In the genomic region with DNA sequence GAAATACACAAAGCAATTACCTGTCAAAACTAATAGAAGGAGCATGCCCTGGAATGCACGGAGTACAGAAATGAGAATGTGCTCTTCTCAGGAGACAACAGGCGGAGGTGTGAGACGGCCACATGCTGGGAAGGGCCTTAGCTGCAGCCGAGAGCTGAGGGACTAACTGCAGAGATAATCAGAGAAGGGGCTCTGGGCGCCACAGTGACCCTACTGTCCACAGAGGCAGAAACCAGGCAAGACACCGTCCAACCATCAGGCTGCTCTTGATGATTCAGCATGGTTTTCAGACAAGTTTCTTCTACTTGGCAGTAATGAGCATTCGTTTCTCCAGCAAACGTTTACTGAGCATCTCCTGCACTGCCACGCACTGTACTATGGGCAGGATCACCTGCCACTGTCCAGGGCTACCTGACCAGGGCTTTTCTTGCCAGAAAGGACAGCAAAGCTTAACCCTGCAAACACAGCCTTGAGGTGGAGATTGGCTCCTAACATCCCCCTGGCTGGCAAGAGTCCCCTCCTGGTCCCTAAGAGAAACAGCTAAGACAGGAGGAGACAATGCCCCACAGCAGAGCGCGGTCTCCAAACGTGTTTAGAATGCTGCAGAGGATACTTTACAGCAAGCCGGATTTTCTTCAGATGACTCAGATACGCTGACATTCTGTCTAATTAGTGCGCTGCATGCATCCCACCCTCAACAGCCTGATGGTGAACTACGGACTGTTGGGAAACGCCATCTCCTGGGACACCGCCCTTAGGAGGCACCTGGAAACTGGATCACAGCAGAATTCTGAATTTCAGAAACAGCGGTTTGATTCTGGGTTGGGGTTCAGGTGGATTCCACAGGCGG, we compare ENCODE assay signal across 18 cellular contexts. TPM values are rescaled to one million over a fixed set of nuclear protein-coding genes. Genes with fewer than 3 reads are reported as not detected.
DNase-seq lines count a peak whose midpoint lies in the region; ATAC-seq, FAIRE-seq and TF ChIP-seq lines count a peak whose summit lies in the region.
"Had no signal": no experiment of that assay in that cellular context is flagged by ENCODE, and none has a peak within 500 bp of the region (broad histone marks: within the 10 kb centered on the region; RNA-seq: fewer than 3 reads in every experiment).

No MANE protein-coding gene starts in this region.

- H3K4me2 ChIP-seq in K562 (ENCODE audit: insufficient read depth, low read length) = no peak overlapping the region
- no peak overlapping the region for H3K4me2 ChIP-seq in smooth muscle cell
- H3K4me2 ChIP-seq: PC-9 had no signal

- TF ChIP-seq EP300 in K562 (IDR thresholded peaks at IDR 0.05; ENCODE audit: low read length) = no peak

- TF ChIP-seq RAD21 in K562 (CRISPR knock-in tag; conservative IDR thresholded peaks at IDR 0.05 in 1 of 2, IDR thresholded peaks at IDR 0.05 in 1 of 2) = no peak

- H3K9ac ChIP-seq in K562 (ENCODE audit: insufficient read depth in 1 of 2, low read depth in 2 of 2, low read length in 2 of 2) (no peak overlapping the region), smooth muscle cell (ENCODE audit: low read depth) (no peak overlapping the region)

- no peaks in the 10 kb centered on the region for H3K4me1 ChIP-seq in K562 (replicated peaks in 1 of 2; ENCODE audit: control insufficient read depth in 2 of 2, insufficient read depth in 2 of 2, low read length in 2 of 2)
- H3K4me1 ChIP-seq in smooth muscle cell (ENCODE audit: low read depth) = no peaks in the 10 kb centered on the region
- H3K4me1 ChIP-seq: Caco-2, HAP-1 had no signal

- H3K27me3 ChIP-seq in K562 (ENCODE audit: control insufficient read depth in 2 of 2, insufficient read depth in 2 of 2, low read length in 2 of 2) = peaks cover 26 to 55% of the 10 kb centered on the region in 2 experiments; a peak in 4 of 5 replicates
- no peaks in the 10 kb centered on the region for H3K27me3 ChIP-seq in smooth muscle cell (ENCODE audit: low read depth)

- H3F3A ChIP-seq in smooth muscle cell (ENCODE audit: low read depth) = no peaks in the 10 kb centered on the region

- in situ Hi-C loops in K562 (cut with MboI) = no loop called here

- DNase-seq in activated T-cell treated with anti-CD3 and anti-CD28 coated beads, Interleukin-2, amount 50 U/mL, for 24 hours = peak; percentile 16
- DNase-seq in activated T-cell treated with anti-CD3 and anti-CD28 coated beads, Interleukin-2, amount 50 U/mL, for 48 hours = no peak
- DNase-seq in Daoy (ENCODE audit: low read depth) (peak; percentile 63), K562 (ENCODE audit: extremely low read depth in 1 of 4, low spot score in 3 of 4) (no peak), omental fat pad (ENCODE audit: low spot score) (peak; percentile 8), smooth muscle cell (lab: John Stamatoyannopoulos, UW; ENCODE audit: unreplicated experiment) (no peak)
- no peak for DNase-seq in effector memory CD8-positive, alpha-beta T cell
- DNase-seq: Caco-2, DMS53, Kasumi-1, NCI-H187, NCI-H69, PC-9 had no signal

- no peak for TF ChIP-seq POLR2A in K562 (conservative IDR thresholded peaks at IDR 0.05)

- intact Hi-C loops in K562 (cut with micrococcal nuclease) = no loop called here

- no peaks in the 10 kb centered on the region for H3K36me3 Mint-ChIP-seq in activated T-cell treated with anti-CD3 and anti-CD28 coated beads, Interleukin-2, amount 50 U/mL, for 24 hours (ENCODE audit: low read depth)
- no peaks in the 10 kb centered on the region for H3K36me3 Mint-ChIP-seq in effector memory CD8-positive, alpha-beta T cell (ENCODE audit: insufficient read depth)
- H3K36me3 Mint-ChIP-seq: CD14-positive monocyte had no signal

- CTCF ChIA-PET in K562 (lab: Yijun Ruan, JAX; ENCODE audit: low intra/inter-chr PET ratio) = no interaction called here

- H3K9me3 ChIP-seq in K562 (replicated peaks; ENCODE audit: control insufficient read depth, insufficient read depth, low read depth, low read length) (no peaks in the 10 kb centered on the region), smooth muscle cell (replicated peaks; ENCODE audit: low read depth) (no peaks in the 10 kb centered on the region)
- H3K9me3 ChIP-seq: Caco-2, HAP-1 had no signal

- no peak overlapping the region for H2AFZ ChIP-seq in K562 (ENCODE audit: low read depth, low read length)
- no peak overlapping the region for H2AFZ ChIP-seq in smooth muscle cell (ENCODE audit: low read depth)
- H2AFZ ChIP-seq: PC-9 had no signal

- no peaks in the 10 kb centered on the region for H3K9me1 ChIP-seq in K562 (ENCODE audit: control insufficient read depth, insufficient read depth, low read length)

- peaks cover 33% of the 10 kb centered on the region for H3K27me3 Mint-ChIP-seq in activated T-cell treated with anti-CD3 and anti-CD28 coated beads, Interleukin-2, amount 50 U/mL, for 24 hours
- H3K27me3 Mint-ChIP-seq in effector memory CD8-positive, alpha-beta T cell = peaks cover 5 to 28% of the 10 kb centered on the region in 2 donors

- peak; percentile 49 for ATAC-seq in K562
- no peak for ATAC-seq in omental fat pad (ENCODE audit: low FRiP score)
- no peak for ATAC-seq in GM18867 (IDR thresholded peaks at IDR 0.05; ENCODE audit: unreplicated experiment)
- ATAC-seq in effector memory CD8-positive, alpha-beta T cell (replicated peaks) = no peak
- ATAC-seq: GM12878 had no signal

- no peaks in the 10 kb centered on the region for H3K79me2 ChIP-seq in K562 (ENCODE audit: control insufficient read depth, insufficient read depth, low read length)
- no peaks in the 10 kb centered on the region for H3K79me2 ChIP-seq in smooth muscle cell (ENCODE audit: low read depth)

- H3K27ac Mint-ChIP-seq in activated T-cell treated with anti-CD3 and anti-CD28 coated beads, Interleukin-2, amount 50 U/mL, for 24 hours = no peak overlapping the region
- H3K27ac Mint-ChIP-seq in effector memory CD8-positive, alpha-beta T cell = no peak overlapping the region
- H3K27ac Mint-ChIP-seq: CD14-positive monocyte had no signal

- BruUV-seq in K562 (replicated peaks; lab: Mats Ljungman, UMichigan) = no TSS peak

- H3K27ac ChIP-seq in K562 (ENCODE audit: extremely low read depth, low read depth, low read length) = no peak overlapping the region
- H3K27ac ChIP-seq in smooth muscle cell (ENCODE audit: low read depth) = no peak overlapping the region
- H3K27ac ChIP-seq: PC-9 had no signal

- under 1% methylated on average over 20 of the region's 20 CpGs for WGBS in K562 (ENCODE audit: insufficient coverage, low coverage, missing lambda C conversion rate)
- WGBS in smooth muscle cell (ENCODE audit: low lambda C conversion rate) = 73% methylated on average over 20 of the region's 20 CpGs

- POLR2A ChIA-PET in K562 (lab: Yijun Ruan, JAX) = no interaction called here

- H4K20me1 ChIP-seq in K562 (replicated peaks; ENCODE audit: control insufficient read depth, insufficient read depth, low read length) (no peaks in the 10 kb centered on the region; the same call in 1 of the 2 replicates), smooth muscle cell (ENCODE audit: low read depth) (no peaks in the 10 kb centered on the region)

- TF ChIP-seq CTCF in K562 (IDR thresholded peaks at IDR 0.05 in 2 of 3, conservative IDR thresholded peaks at IDR 0.05 in 1 of 3; ENCODE audit: insufficient read depth in 2 of 3, low read depth in 1 of 3, low read length in 3 of 3) (no peak), omental fat pad (IDR thresholded peaks at IDR 0.05) (no peak), smooth muscle cell (IDR thresholded peaks at IDR 0.05; ENCODE audit: borderline replicate concordance, insufficient read depth, poor library complexity, severe bottlenecking) (no peak)

- no peak overlapping the region for H3K4me3 Mint-ChIP-seq in activated T-cell treated with anti-CD3 and anti-CD28 coated beads, Interleukin-2, amount 50 U/mL, for 24 hours
- H3K4me3 Mint-ChIP-seq in effector memory CD8-positive, alpha-beta T cell = no peak overlapping the region
- H3K4me3 Mint-ChIP-seq: CD14-positive monocyte had no signal

- no peak for FAIRE-seq in K562 (lab: Jason Lieb, UNC)
- FAIRE-seq: GM12878 had no signal

- no peaks in the 10 kb centered on the region for H3K4me1 Mint-ChIP-seq in activated T-cell treated with anti-CD3 and anti-CD28 coated beads, Interleukin-2, amount 50 U/mL, for 24 hours (ENCODE audit: low read depth)
- H3K4me1 Mint-ChIP-seq in effector memory CD8-positive, alpha-beta T cell (ENCODE audit: low read depth in 2 of 2) = peaks cover 0 to 1% of the 10 kb centered on the region in 2 donors
- H3K4me1 Mint-ChIP-seq: CD14-positive monocyte had no signal

- no peaks in the 10 kb centered on the region for H3K36me3 ChIP-seq in K562 (ENCODE audit: control insufficient read depth, insufficient read depth, low read length)
- no peaks in the 10 kb centered on the region for H3K36me3 ChIP-seq in smooth muscle cell (ENCODE audit: low read depth)
- H3K36me3 ChIP-seq: HAP-1 had no signal

- H3K4me3 ChIP-seq in K562 (no peak overlapping the region), smooth muscle cell (no peak overlapping the region)
- H3K4me3 ChIP-seq: GM12878, HAP-1, PC-9 had no signal

- H3K9me3 Mint-ChIP-seq in activated T-cell treated with anti-CD3 and anti-CD28 coated beads, Interleukin-2, amount 50 U/mL, for 24 hours = peaks cover 6% of the 10 kb centered on the region
- peaks cover 0 to 4% of the 10 kb centered on the region in 2 donors for H3K9me3 Mint-ChIP-seq in effector memory CD8-positive, alpha-beta T cell

TF ChIP-seq in K562, 482 proteins besides CTCF, POLR2A, EP300 and RAD21 (continues in another document):
- TF ChIP-seq SMAD2 (IDR thresholded peaks at IDR 0.05; ENCODE audit: low read depth, low read length) (no peak), PTRF (tag; IDR thresholded peaks at IDR 0.05) (no peak)

RNA-seq across cellular contexts. Expression of a gene that starts 17.9 kb away (rescaled TPM):
- 0.74 and 1.4 TPM in 2 replicates for total RNA-seq in Daoy (2014; rRNA removed; shearing (Covaris generic))
- not detected in 2 replicates for total RNA-seq in K562 (2011; cell fraction: chromatin; rRNA removed; ENCODE audit: low replicate concordance)
- 0.17 TPM in 1 of 2 replicates, not detected in the other for total RNA-seq in K562 (2011; cell fraction: nucleolus; rRNA removed)
- not detected in 2 replicates for total RNA-seq in K562 (2011; cell fraction: nucleoplasm; rRNA removed)
- total RNA-seq in K562 (2014; rRNA removed) (not detected in 2 replicates), K562 (2014; rRNA removed; fragmentation: Illumina TruSeq; extraction: Trizol) (not detected in 2 replicates), K562 (2015; rRNA removed; fragmentation: Illumina TruSeq; extraction: Trizol) (not detected in 2 replicates), K562 (2021) (0.04 TPM in 1 of 2 replicates, not detected in the other), omental fat pad (10 to 100 TPM in 3 of 4 donors, 1 to 10 TPM in 1; 3.6 to 71.0 (median 24.6) TPM), smooth muscle cell (not detected in 2 replicates)
- polyA plus RNA-seq in K562 (2011; rRNA removed) (not detected in 2 replicates), K562 (2014; fragmentation: Illumina TruSeq; extraction: Trizol) (not detected in 2 replicates), K562 (2014; fragmentation: Nextera tagmentation; extraction: Ambion mirVana) (not detected), K562 (2014; rRNA removed) (not detected in 2 replicates), smooth muscle cell (not detected in 2 replicates)
- polyA plus RNA-seq in K562 (2011; cell fraction: cytosol; rRNA removed) = not detected in 2 replicates
- not detected in 2 replicates for polyA plus RNA-seq in K562 (2011; cell fraction: nucleus; rRNA removed)
- polyA plus RNA-seq in K562 (2012) = 0.31 and 0.54 TPM in 2 replicates
- not detected in 2 replicates for polyA minus RNA-seq in K562 (2011; rRNA and poly(A)+ RNA removed)
- polyA minus RNA-seq in K562 (2011; cell fraction: cytosol; rRNA and poly(A)+ RNA removed) = 0.57 TPM in 1 of 2 replicates, not detected in the other
- 0.11 TPM in 1 of 2 replicates, not detected in the other for polyA minus RNA-seq in K562 (2011; cell fraction: nucleus; rRNA and poly(A)+ RNA removed)
- total RNA-seq: A673, Caco-2, GM12878, PC-9 had no signal
- polyA plus RNA-seq: CD14-positive monocyte, GM12878 had no signal

Comparison
In these comparisons a context has a peak if more than half of its experiments do, and no peak if none do; other contexts are left out.
1. DNase-seq: peak in activated T-cell treated with anti-CD3 and anti-CD28 coated beads, Interleukin-2, amount 50 U/mL, for 24 hours (single experiment), Daoy (single experiment) and omental fat pad (single experiment); none in activated T-cell treated with anti-CD3 and anti-CD28 coated beads, Interleukin-2, amount 50 U/mL, for 48 hours (0 of 2), K562 (0 of 4), smooth muscle cell (single experiment) and effector memory CD8-positive, alpha-beta T cell (0 of 3).